In the genomic region with DNA sequence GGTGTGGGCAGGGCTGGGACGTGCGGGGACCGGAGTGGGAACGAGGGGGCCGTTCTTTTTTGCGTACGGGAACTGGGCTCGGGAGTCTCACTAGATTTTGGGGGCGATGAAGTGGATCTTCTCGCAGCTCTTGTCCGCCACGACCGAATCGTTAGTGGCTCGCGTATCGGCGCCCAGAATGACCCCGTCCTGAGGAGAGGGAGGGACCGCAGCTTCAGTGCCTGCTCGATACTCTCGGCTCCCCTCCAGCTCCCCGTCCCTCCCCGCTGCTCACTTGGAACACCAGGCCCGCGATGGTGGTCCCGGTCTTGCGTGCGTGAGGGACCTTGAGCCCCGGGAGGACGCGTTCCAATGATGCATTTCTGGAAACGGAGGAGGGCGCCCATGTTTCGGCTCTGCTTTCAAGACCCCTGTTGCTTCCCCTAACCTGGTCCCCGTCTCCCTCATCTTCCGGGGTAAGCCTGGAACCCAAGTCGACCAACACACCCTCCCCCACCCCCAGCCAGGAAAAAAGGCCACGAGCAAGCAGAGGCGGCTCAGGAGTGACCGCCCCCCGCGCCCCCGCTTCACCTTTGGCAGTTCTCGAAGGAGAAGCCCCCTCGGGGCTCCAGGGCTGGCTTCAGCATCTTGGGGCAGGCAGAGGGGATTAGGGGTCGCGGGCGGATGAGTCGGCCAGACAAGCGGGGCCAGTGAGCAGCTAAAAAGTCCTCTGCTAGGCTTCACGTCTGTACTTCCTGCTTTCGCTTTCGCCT, we compare ENCODE assay signal across 8 cellular contexts. TPM values are rescaled to one million over a fixed set of nuclear protein-coding genes. Genes with fewer than 3 reads are reported as not detected.
A peak's percentile ranks its signal among the peaks of the same experiment; 100 is the strongest.
DNase-seq lines count a peak whose midpoint lies in the region; ATAC-seq and TF ChIP-seq lines count a peak whose summit lies in the region.

A gene (minus strand): TSS at position 727 of the 752 bp plus-strand sequence. CDS start 101 bp downstream, at position 626.

- DNase-seq in CD8-positive, alpha-beta T cell: peak in 6 of 7 experiments; percentile 31 to 85 (median 47)
- peak; percentile 36 for DNase-seq in NCI-H1092 treated with DMSO at 0.1 percent for 48 hours (lab: John Stamatoyannopoulos, UW)
- peak in 1 of 2 donors; percentile 55 for DNase-seq in activated T-cell treated with anti-CD3 and anti-CD28 coated beads, Interleukin-2, amount 50 U/mL, for 72 hours
- peak; percentile 73 for DNase-seq in fibroblast of the aortic adventitia (ENCODE audit: low read depth)
- DNase-seq in upper lobe of left lung: peak; percentile 40 to 88

- 0 to 1% methylated on average over 17 to 50 of the region's 54 CpGs for WGBS in upper lobe of left lung, 2 donors

- CTCF ChIA-PET in CD8-positive, alpha-beta T cell (lab: Charles Lee): interaction anchor here (0.7 to 2.6 kb wide), 10 partner anchors 9 to 120 kb away, joined by 3 to 22 read pairs (median 4); a partner anchor contains a TSS

- H3K27me3 ChIP-seq in CD8-positive, alpha-beta T cell (ENCODE audit: insufficient read depth, low read length): no peaks in the 10 kb centered on the region
- H3K27me3 ChIP-seq in upper lobe of left lung: no peaks in the 10 kb centered on the region

- peaks cover 45% of the 10 kb centered on the region for H3K36me3 Mint-ChIP-seq in CD8-positive, alpha-beta T cell
- peaks cover 9 to 11% of the 10 kb centered on the region in 2 donors for H3K36me3 Mint-ChIP-seq in activated T-cell treated with anti-CD3 and anti-CD28 coated beads, Interleukin-2, amount 50 U/mL, for 72 hours (ENCODE audit: insufficient read depth in 2 of 2)
- no peaks in the 10 kb centered on the region for H3K36me3 Mint-ChIP-seq in nephron (ENCODE audit: low read depth)

- peak in 3 of 4 donors; percentile 43 to 80 (median 64) for TF ChIP-seq POLR2A in upper lobe of left lung (IDR thresholded peaks at IDR 0.05)

- TF ChIP-seq CTCF in CD8-positive, alpha-beta T cell (IDR thresholded peaks at IDR 0.05): no peak
- TF ChIP-seq CTCF in fibroblast of the aortic adventitia (IDR thresholded peaks at IDR 0.05; ENCODE audit: insufficient read depth, low read length) (no peak), nephron (IDR thresholded peaks at IDR 0.05; ENCODE audit: unreplicated experiment in 3 of 3) (no peak), upper lobe of left lung (IDR thresholded peaks at IDR 0.05) (no peak)

- no peak for TF ChIP-seq EP300 in upper lobe of left lung (IDR thresholded peaks at IDR 0.05)

- no peaks in the 10 kb centered on the region for H3K27me3 Mint-ChIP-seq in CD8-positive, alpha-beta T cell (ENCODE audit: low read depth)
- no peaks in the 10 kb centered on the region for H3K27me3 Mint-ChIP-seq in activated T-cell treated with anti-CD3 and anti-CD28 coated beads, Interleukin-2, amount 50 U/mL, for 72 hours (ENCODE audit: low read depth)
- no peaks in the 10 kb centered on the region for H3K27me3 Mint-ChIP-seq in nephron (ENCODE audit: low read depth)

- H3K9me3 ChIP-seq in CD8-positive, alpha-beta T cell (ENCODE audit: low read length): no peaks in the 10 kb centered on the region
- H3K9me3 ChIP-seq in upper lobe of left lung: no peaks in the 10 kb centered on the region

- H3K4me3 Mint-ChIP-seq in CD8-positive, alpha-beta T cell: peak within 1 kb of the TSS; percentile 100
- H3K4me3 Mint-ChIP-seq in activated T-cell treated with anti-CD3 and anti-CD28 coated beads, Interleukin-2, amount 50 U/mL, for 72 hours: peak within 1 kb of the TSS; percentile 87 to 100
- peak within 1 kb of the TSS; percentile 100 for H3K4me3 Mint-ChIP-seq in nephron

- POLR2A ChIA-PET in CD8-positive, alpha-beta T cell (lab: Charles Lee): interaction anchor here (0.5 to 4.3 kb wide), 35 partner anchors 9 to 481 kb away, joined by 3 to 19 read pairs (median 5); a partner anchor contains a TSS

- peak within 1 kb of the TSS; percentile 98 for H3K27ac Mint-ChIP-seq in CD8-positive, alpha-beta T cell
- H3K27ac Mint-ChIP-seq in activated T-cell treated with anti-CD3 and anti-CD28 coated beads, Interleukin-2, amount 50 U/mL, for 72 hours: peak within 1 kb of the TSS; percentile 81
- peak within 1 kb of the TSS; percentile 99 to 100 (median 99) for H3K27ac Mint-ChIP-seq in nephron

- intact Hi-C loops in CD8-positive, alpha-beta T cell (cut with DNase I, micrococcal nuclease): loop anchor here (1.0 to 10.0 kb wide), 12 partner anchors 63 to 1399 kb away; a partner anchor contains a TSS

- H3K4me3 ChIP-seq in CD8-positive, alpha-beta T cell (ENCODE audit: low read depth, low read length): peak within 1 kb of the TSS; percentile 100
- peak within 1 kb of the TSS; percentile 96 for H3K4me3 ChIP-seq in fibroblast of the aortic adventitia (ENCODE audit: low read depth, low read length)
- H3K4me3 ChIP-seq in upper lobe of left lung: peak within 1 kb of the TSS; percentile 74 to 95 (median 91)

- ATAC-seq in CD8-positive, alpha-beta T cell: peak; percentile 7
- ATAC-seq in GM19372 (IDR thresholded peaks at IDR 0.05; ENCODE audit: low read depth, unreplicated experiment) (peak; percentile 6), upper lobe of left lung (ENCODE audit: low FRiP score in 2 of 2) (peak; percentile 76 to 82), HG02884 (IDR thresholded peaks at IDR 0.05; ENCODE audit: unreplicated experiment) (no peak)
- ATAC-seq in activated T-cell treated with anti-CD3 and anti-CD28 coated beads, Interleukin-2, amount 50 U/mL, for 72 hours (replicated peaks in 1 of 2): peak; percentile 12 to 63

- no peaks in the 10 kb centered on the region for H3K9me3 Mint-ChIP-seq in CD8-positive, alpha-beta T cell
- H3K9me3 Mint-ChIP-seq in activated T-cell treated with anti-CD3 and anti-CD28 coated beads, Interleukin-2, amount 50 U/mL, for 72 hours: no peaks in the 10 kb centered on the region
- H3K9me3 Mint-ChIP-seq in nephron: no peaks in the 10 kb centered on the region

- H3K36me3 ChIP-seq in CD8-positive, alpha-beta T cell (ENCODE audit: insufficient read depth, low read length): peaks cover 21% of the 10 kb centered on the region
- H3K36me3 ChIP-seq in upper lobe of left lung: peaks cover 0 to 43% (median 37%) of the 10 kb centered on the region in 4 donors

- H3K27ac ChIP-seq in CD8-positive, alpha-beta T cell (ENCODE audit: low read depth, low read length): peak within 1 kb of the TSS; percentile 73
- H3K27ac ChIP-seq in upper lobe of left lung: peak within 1 kb of the TSS; percentile 92 to 98 (median 95)

- H3K4me1 Mint-ChIP-seq in CD8-positive, alpha-beta T cell (ENCODE audit: low read depth): peaks cover 40% of the 10 kb centered on the region
- H3K4me1 Mint-ChIP-seq in activated T-cell treated with anti-CD3 and anti-CD28 coated beads, Interleukin-2, amount 50 U/mL, for 72 hours (ENCODE audit: low read depth): peaks cover 53% of the 10 kb centered on the region
- H3K4me1 Mint-ChIP-seq in nephron: peaks cover 30% of the 10 kb centered on the region

- peaks cover 43% of the 10 kb centered on the region for H3K4me1 ChIP-seq in CD8-positive, alpha-beta T cell (ENCODE audit: insufficient read depth, low read length)
- H3K4me1 ChIP-seq in upper lobe of left lung: peaks cover 17 to 36% (median 20%) of the 10 kb centered on the region in 4 donors

RNA-seq across cellular contexts. Expression of the gene that starts here (rescaled TPM):
- 10 to 100 TPM; 82.0 to 83.9 TPM for total RNA-seq in CD8-positive, alpha-beta T cell
- 100 to 1,000 TPM; 169 to 184 TPM for total RNA-seq in activated T-cell treated with anti-CD3 and anti-CD28 coated beads, Interleukin-2, amount 50 U/mL, for 72 hours
- total RNA-seq in fibroblast of the aortic adventitia (ENCODE audit: low replicate concordance) (22.7 and 42.4 TPM in 2 replicates), upper lobe of left lung (100 to 1,000 TPM in 1 of 6 donors, 10 to 100 TPM in 5; 48.2 to 106 (median 60.6) TPM)
